8 cellular contexts compared by ENCODE assay signal in genomic region chr22:37199839-37200161, GRCh38. TPM values are rescaled to one million over a fixed set of nuclear protein-coding genes. Genes with fewer than 3 reads are reported as not detected.
DNase-seq lines count a peak whose midpoint lies in the region; ATAC-seq and TF ChIP-seq lines count a peak whose summit lies in the region.

No MANE protein-coding gene starts in this region.

- no peak for ATAC-seq in DND-41 (ENCODE audit: insufficient read depth, low read depth)
- no peak for ATAC-seq in GM21360 (IDR thresholded peaks at IDR 0.05; ENCODE audit: unreplicated experiment)

- H3K9ac ChIP-seq in DND-41 (ENCODE audit: low read depth, low read length) (peak overlapping the region; percentile 83), KMS-11 (no peak overlapping the region)

- H2AFZ ChIP-seq in DND-41 (ENCODE audit: low read depth, low read length) (peak overlapping the region; percentile 75), KMS-11 (ENCODE audit: low read depth) (peak overlapping the region; percentile 85; the same call in 1 of the 2 replicates)

- no peak for TF ChIP-seq POLR2A in ovary (IDR thresholded peaks at IDR 0.05)

- H3K4me3 ChIP-seq in DND-41 (ENCODE audit: low read depth in 1 of 2, low read length in 2 of 2) = peak overlapping the region in 1 of 2 experiments; percentile 40; a peak in 2 of 4 replicates
- H3K4me3 ChIP-seq in KMS-11 (IDR thresholded peaks at IDR 0.05; ENCODE audit: insufficient read depth, low read depth, low read length) = no peak overlapping the region
- H3K4me3 ChIP-seq in choroid plexus epithelial cell (ENCODE audit: low read depth, low read length) = peak overlapping the region; percentile 37
- H3K4me3 ChIP-seq in ovary = peak overlapping the region; percentile 22

- TF ChIP-seq CTCF in DND-41 (IDR thresholded peaks at IDR 0.05; ENCODE audit: borderline replicate concordance, extremely low read depth, low read length, poor library complexity, severe bottlenecking) = no peak
- TF ChIP-seq CTCF in KMS-11 (conservative IDR thresholded peaks at IDR 0.05; ENCODE audit: low read depth, low read length) = peak; percentile 6; the same call in 1 of the 2 replicates
- TF ChIP-seq CTCF in choroid plexus epithelial cell (conservative IDR thresholded peaks at IDR 0.05; ENCODE audit: low read depth, low read length) = no peak
- peak in 1 of 3 donors; percentile 34 for TF ChIP-seq CTCF in ovary (IDR thresholded peaks at IDR 0.05)

- no peaks in the 10 kb centered on the region; the same call in 1 of the 2 replicates for H3K36me3 ChIP-seq in DND-41 (ENCODE audit: insufficient read depth, low read length)
- no peaks in the 10 kb centered on the region for H3K36me3 ChIP-seq in KMS-11 (ENCODE audit: insufficient read depth)
- no peaks in the 10 kb centered on the region for H3K36me3 ChIP-seq in ovary

- H3K4me1 ChIP-seq in DND-41 (ENCODE audit: insufficient read depth, low read length) (peaks cover 18% of the 10 kb centered on the region), KMS-11 (ENCODE audit: low read depth, poor library complexity, severe bottlenecking) (peaks cover 27% of the 10 kb centered on the region), ovary (ENCODE audit: insufficient read depth) (peaks cover 16% of the 10 kb centered on the region)

- intact Hi-C loops in ovary (cut with DNase I) = loop anchor here in 3 of 4 donors (2.0 to 10.0 kb wide), 4 partner anchors 33 to 425 kb away; partner anchors contain the start of gene IFT27 (in 1 of the 3)

- WGBS in ovary, 3 donors = 25 to 33% (median 30%) methylated on average over 9 of the region's 9 CpGs

- H3K79me2 ChIP-seq in DND-41 (ENCODE audit: insufficient read depth, low read length) = peaks cover 7% of the 10 kb centered on the region
- H3K79me2 ChIP-seq in KMS-11 (ENCODE audit: insufficient read depth, low read depth) = no peaks in the 10 kb centered on the region; the same call in 1 of the 2 replicates

- no peaks in the 10 kb centered on the region for H4K20me1 ChIP-seq in DND-41 (ENCODE audit: insufficient read depth, low read length)
- H4K20me1 ChIP-seq in KMS-11 (ENCODE audit: insufficient read depth) = no peaks in the 10 kb centered on the region

- peak overlapping the region; percentile 58 for H3K27ac ChIP-seq in DND-41 (ENCODE audit: low read length)
- H3K27ac ChIP-seq in KMS-11 = no peak overlapping the region
- peak overlapping the region in 1 of 2 donors; percentile 89 for H3K27ac ChIP-seq in ovary

- no peak for DNase-seq in DND-41
- no peak for DNase-seq in choroid plexus epithelial cell (ENCODE audit: low read depth)
- no peak for DNase-seq in ovary
- DNase-seq in HPDE6-E6E7 (ENCODE audit: extremely low spot score) = no peak
- no peak for DNase-seq in KG1 (lab: John Stamatoyannopoulos, UW)
- DNase-seq in AG08395 (ENCODE audit: low spot score) = no peak

- H3K4me2 ChIP-seq in DND-41 (ENCODE audit: insufficient read depth, low read length) (peak overlapping the region; percentile 86), KMS-11 (peak overlapping the region; percentile 19; the same call in 1 of the 2 replicates)

- no peaks in the 10 kb centered on the region for H3K9me3 ChIP-seq in DND-41 (ENCODE audit: insufficient read depth, low read length, severe bottlenecking)
- H3K9me3 ChIP-seq in ovary = no peaks in the 10 kb centered on the region

- H3K27me3 ChIP-seq in DND-41 (ENCODE audit: insufficient read depth, low read length, poor library complexity) (no peaks in the 10 kb centered on the region), KMS-11 (ENCODE audit: insufficient read depth, low read depth) (no peaks in the 10 kb centered on the region), ovary (no peaks in the 10 kb centered on the region)

- no peak for TF ChIP-seq EP300 in ovary (IDR thresholded peaks at IDR 0.05)

RNA-seq across cellular contexts. Expression of gene C1QTNF6, which starts 11.8 kb away (rescaled TPM):
- total RNA-seq in ovary = 1 to 10 TPM; 4.0 to 7.7 (median 4.9) TPM
- polyA plus RNA-seq in ovary = 1 to 10 TPM; 6.7 to 8.5 TPM

RNA-seq across cellular contexts. Expression of gene SSTR3, which starts 12.5 kb away (rescaled TPM):
- total RNA-seq in ovary = 1 to 10 TPM; 1.7 to 9.2 (median 5.0) TPM
- 1 to 10 TPM; 1.6 to 2.2 TPM for polyA plus RNA-seq in ovary

RNA-seq across cellular contexts. Expression of gene RAC2, which starts 44.3 kb away (rescaled TPM):
- total RNA-seq in ovary = 10 to 100 TPM in 2 of 7 donors, 1 to 10 TPM in 5; 2.3 to 18.4 (median 6.0) TPM
- 10 to 100 TPM in 1 of 2 donors, 1 to 10 TPM in 1; 3.9 to 11.0 TPM for polyA plus RNA-seq in ovary

RNA-seq across cellular contexts. Expression of gene IL2RB, which starts 50.1 kb away (rescaled TPM):
- 1 to 10 TPM in 4 of 7 donors, under 1 TPM in 2, not detected in 1; 0.34 to 4.1 (median 1.4) TPM for total RNA-seq in ovary
- 1 to 10 TPM in 1 of 2 donors, under 1 TPM in 1; 0.42 to 1.6 TPM for polyA plus RNA-seq in ovary
